Comparison of ENCODE assay signal across 22 cellular contexts in genomic region chr4:917992-918391, GRCh38.
"Had no signal": no experiment of that assay in that cellular context is flagged by ENCODE, and none has a peak within 500 bp of the region (broad histone marks: within the 10 kb centered on the region; RNA-seq: fewer than 3 reads in every experiment).

No MANE protein-coding gene starts in this region.

- H3K9me3 ChIP-seq: MG63, SJSA1 had no signal

- DNase-seq: Karpas-422, KG1, MG63, NCI-H1092, NCI-H1105 treated with DMSO at 0.1 percent for 48 hours, NCI-H1417 treated with DMSO at 0.1 percent for 48 hours, NCI-H146, NCI-H1694 treated with DMSO at 0.1 percent for 48 hours, NCI-H1930, NCI-H2081, NCI-H2171, NCI-H226, NCI-H446, NCI-H510A, NCI-H524 treated with DMSO at 0.1 percent for 48 hours, NCI-H69, NCI-H774, Right ventricle myocardium superior, RPMI8226, SIG-M5 had no signal

- H3K4me3 ChIP-seq: MG63, SJSA1 had no signal

- H3K27ac ChIP-seq: SJSA1 had no signal

- H3K27me3 ChIP-seq: MG63, SJSA1 had no signal

- H3K36me3 ChIP-seq: MG63, SJSA1 had no signal

- H3K4me1 ChIP-seq: SJSA1 had no signal

- FAIRE-seq: RCC 7860 had no signal
